Comparison of ENCODE assay signal across 18 cellular contexts in genomic region chr10:15484128-15484527, GRCh38.
DNase-seq lines count a peak whose midpoint lies in the region; ATAC-seq and TF ChIP-seq lines count a peak whose summit lies in the region.
"Had no signal": no experiment of that assay in that cellular context is flagged by ENCODE, and none has a peak within 500 bp of the region (broad histone marks: within the 10 kb centered on the region; RNA-seq: fewer than 3 reads in every experiment).

No MANE protein-coding gene starts in this region.

- H2BK5ac ChIP-seq in trophoblast cell (ENCODE audit: low read depth, low read length, poor library complexity) = no peak overlapping the region

- DNase-seq in trophoblast cell = no peak
- DNase-seq in stimulated activated effector memory CD8-positive, alpha-beta T cell treated with anti-CD3 and anti-CD28 coated beads, Interleukin-12 subunit alpha, Interleukin-12 subunit beta, amount 100 ng/mL, for 72 hours (ENCODE audit: low spot score in 2 of 2) = no peak
- no peak for DNase-seq in NCI-H1092 treated with DMSO at 0.1 percent for 48 hours (lab: John Stamatoyannopoulos, UW)
- DNase-seq in erythroblast (lab: John Stamatoyannopoulos, UW) = no peak
- no peak for DNase-seq in inferior parietal cortex (ENCODE audit: extremely low spot score)
- DNase-seq: ACHN; Calu3; CD4-positive, alpha-beta T cell; DMS79 treated with DMSO at 0.1 percent for 48 hours; GF-D8; GOT3; H7 had no signal

- WGBS in mesodermal cell (ENCODE audit: insufficient coverage in 2 of 2), 2 experiments = 100% methylated on average over 1 of the region's 3 CpGs
- no CpG with 5 or more reads among the region's 3 CpGs for WGBS in trophoblast cell (ENCODE audit: extremely low coverage, insufficient coverage, insufficient read length)

- CTCF ChIA-PET in HEK293 (lab: Yijun Ruan, JAX) = interaction anchor here (0.6 to 0.9 kb wide), 2 partner anchors 40 to 45 kb away, joined by 3 to 4 read pairs; no protein-coding TSS in a partner anchor

- H3K18ac ChIP-seq in trophoblast cell (ENCODE audit: low read length) = no peak overlapping the region

- no peak for TF ChIP-seq POLR2A in erythroblast (IDR thresholded peaks at IDR 0.05; ENCODE audit: low read length)

- H3K79me2 ChIP-seq in trophoblast cell (ENCODE audit: control insufficient read depth, insufficient read depth, low read length, poor library complexity) = no peaks in the 10 kb centered on the region

- no peak overlapping the region for H4K8ac ChIP-seq in trophoblast cell (ENCODE audit: low read depth, low read length)

- no peak overlapping the region for H3K27ac Mint-ChIP-seq in stimulated activated effector memory CD8-positive, alpha-beta T cell treated with anti-CD3 and anti-CD28 coated beads, Interleukin-12 subunit alpha, Interleukin-12 subunit beta, amount 100 ng/mL, for 72 hours
- H3K27ac Mint-ChIP-seq: CD4-positive, alpha-beta T cell; IgD-negative memory B cell had no signal

- no peak overlapping the region for H2BK120ac ChIP-seq in trophoblast cell (ENCODE audit: insufficient read depth, low read length, poor library complexity)

- H3K4me1 Mint-ChIP-seq in stimulated activated effector memory CD8-positive, alpha-beta T cell treated with anti-CD3 and anti-CD28 coated beads, Interleukin-12 subunit alpha, Interleukin-12 subunit beta, amount 100 ng/mL, for 72 hours = no peaks in the 10 kb centered on the region
- H3K4me1 Mint-ChIP-seq: IgD-negative memory B cell had no signal

- H3K9me3 ChIP-seq in HEK293 (ENCODE audit: control insufficient read depth, insufficient read depth, low read depth, low read length) (no peaks in the 10 kb centered on the region), mesodermal cell (ENCODE audit: control insufficient read depth, low read length) (no peaks in the 10 kb centered on the region), trophoblast cell (ENCODE audit: insufficient read depth, low read depth, low read length) (no peaks in the 10 kb centered on the region)
- H3K9me3 ChIP-seq: BE2C had no signal

- no peak overlapping the region for H3K4me3 ChIP-seq in HEK293 (ENCODE audit: low read depth, low read length)
- H3K4me3 ChIP-seq in mesodermal cell (ENCODE audit: extremely low read depth, insufficient read depth, low read length, poor library complexity, severe bottlenecking) = no peak overlapping the region
- no peak overlapping the region for H3K4me3 ChIP-seq in trophoblast cell (ENCODE audit: low read depth, low read length)

- H3K4me3 Mint-ChIP-seq in stimulated activated effector memory CD8-positive, alpha-beta T cell treated with anti-CD3 and anti-CD28 coated beads, Interleukin-12 subunit alpha, Interleukin-12 subunit beta, amount 100 ng/mL, for 72 hours = no peak overlapping the region
- H3K4me3 Mint-ChIP-seq: CD4-positive, alpha-beta T cell had no signal

- H3K36me3 ChIP-seq in HEK293 (ENCODE audit: control insufficient read depth in 2 of 2, insufficient read depth in 1 of 2, low read length in 2 of 2) = no peaks in the 10 kb centered on the region
- no peaks in the 10 kb centered on the region for H3K36me3 ChIP-seq in mesodermal cell (ENCODE audit: control insufficient read depth, insufficient read depth, low read length)
- H3K36me3 ChIP-seq in trophoblast cell (ENCODE audit: control insufficient read depth in 1 of 2, insufficient read depth in 2 of 2, low read length in 2 of 2) = no peaks in the 10 kb centered on the region
- H3K36me3 ChIP-seq: BE2C had no signal

- H3K9me3 Mint-ChIP-seq in stimulated activated effector memory CD8-positive, alpha-beta T cell treated with anti-CD3 and anti-CD28 coated beads, Interleukin-12 subunit alpha, Interleukin-12 subunit beta, amount 100 ng/mL, for 72 hours = peaks cover 2% of the 10 kb centered on the region
- H3K9me3 Mint-ChIP-seq: CD4-positive, alpha-beta T cell had no signal

- POLR2A ChIA-PET in HEK293 (lab: Yijun Ruan, JAX) = interaction anchor here (0.5 kb wide), 1 partner anchor 108 kb away, joined by 8 read pairs; no protein-coding TSS in a partner anchor

- H4K12ac ChIP-seq in trophoblast cell (ENCODE audit: low read depth, low read length) = no peak overlapping the region

- H3K14ac ChIP-seq in trophoblast cell (ENCODE audit: low read length) = no peak overlapping the region

- no peak overlapping the region for H3K4me2 ChIP-seq in trophoblast cell (ENCODE audit: low read length)

- no peak overlapping the region for H2BK12ac ChIP-seq in trophoblast cell (ENCODE audit: low read length)

- no peak overlapping the region for H2AK5ac ChIP-seq in trophoblast cell (ENCODE audit: low read length)

- no peaks in the 10 kb centered on the region for H3K79me1 ChIP-seq in trophoblast cell (ENCODE audit: low read length)

- H3K27me3 ChIP-seq in trophoblast cell (ENCODE audit: insufficient read depth, low read length) = no peaks in the 10 kb centered on the region
- H3K27me3 ChIP-seq: BE2C had no signal

- no peaks in the 10 kb centered on the region for H3K36me3 Mint-ChIP-seq in stimulated activated effector memory CD8-positive, alpha-beta T cell treated with anti-CD3 and anti-CD28 coated beads, Interleukin-12 subunit alpha, Interleukin-12 subunit beta, amount 100 ng/mL, for 72 hours

- no peak overlapping the region for H3K23ac ChIP-seq in trophoblast cell (ENCODE audit: low read length)

- no peak overlapping the region for H2AFZ ChIP-seq in trophoblast cell (ENCODE audit: insufficient read depth, low read length, poor library complexity)

- H3K4ac ChIP-seq in trophoblast cell (ENCODE audit: low read depth, low read length) = no peak overlapping the region

- H3K27ac ChIP-seq in HEK293 (ENCODE audit: extremely low read depth, low read depth, low read length) = no peak overlapping the region
- H3K27ac ChIP-seq in mesodermal cell (ENCODE audit: low read depth, low read length, severe bottlenecking) = peak overlapping the region; percentile 60
- H3K27ac ChIP-seq in trophoblast cell (ENCODE audit: low read depth, low read length) = peak overlapping the region; percentile 3
- H3K27ac ChIP-seq: C4-2B had no signal

- no peak for ATAC-seq in stimulated activated effector memory CD8-positive, alpha-beta T cell treated with anti-CD3 and anti-CD28 coated beads, Interleukin-12 subunit alpha, Interleukin-12 subunit beta, amount 100 ng/mL, for 72 hours
- ATAC-seq: HCT116 had no signal

- H4K91ac ChIP-seq in trophoblast cell (ENCODE audit: low read depth, low read length) = peak overlapping the region; percentile 28

- H3K9ac ChIP-seq in trophoblast cell (ENCODE audit: low read length) = no peak overlapping the region

- no peak for TF ChIP-seq CTCF in HEK293 (tag by site-specific recombination; IDR thresholded peaks at IDR 0.05)

- H3K4me1 ChIP-seq in HEK293 (ENCODE audit: control insufficient read depth, insufficient read depth, low read length) = peaks cover 17% of the 10 kb centered on the region
- peaks cover 16% of the 10 kb centered on the region for H3K4me1 ChIP-seq in mesodermal cell (ENCODE audit: control insufficient read depth, insufficient read depth, low read length, poor library complexity, severe bottlenecking)
- peaks cover 3% of the 10 kb centered on the region in 2 experiments for H3K4me1 ChIP-seq in trophoblast cell (ENCODE audit: control insufficient read depth in 1 of 2, insufficient read depth in 2 of 2, low read length in 2 of 2)

TF ChIP-seq in HEK293, 187 proteins besides CTCF, POLR2A, EP300 and RAD21:
- TF ChIP-seq, protein P1, sequence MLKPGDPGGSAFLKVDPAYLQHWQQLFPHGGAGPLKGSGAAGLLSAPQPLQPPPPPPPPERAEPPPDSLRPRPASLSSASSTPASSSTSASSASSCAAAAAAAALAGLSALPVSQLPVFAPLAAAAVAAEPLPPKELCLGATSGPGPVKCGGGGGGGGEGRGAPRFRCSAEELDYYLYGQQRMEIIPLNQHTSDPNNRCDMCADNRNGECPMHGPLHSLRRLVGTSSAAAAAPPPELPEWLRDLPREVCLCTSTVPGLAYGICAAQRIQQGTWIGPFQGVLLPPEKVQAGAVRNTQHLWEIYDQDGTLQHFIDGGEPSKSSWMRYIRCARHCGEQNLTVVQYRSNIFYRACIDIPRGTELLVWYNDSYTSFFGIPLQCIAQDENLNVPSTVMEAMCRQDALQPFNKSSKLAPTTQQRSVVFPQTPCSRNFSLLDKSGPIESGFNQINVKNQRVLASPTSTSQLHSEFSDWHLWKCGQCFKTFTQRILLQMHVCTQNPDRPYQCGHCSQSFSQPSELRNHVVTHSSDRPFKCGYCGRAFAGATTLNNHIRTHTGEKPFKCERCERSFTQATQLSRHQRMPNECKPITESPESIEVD (tag by site-specific recombination; IDR thresholded peaks at IDR 0.05) = no peak
- no peak for TF ChIP-seq ZNF830 (tag by site-specific recombination; IDR thresholded peaks at IDR 0.05; ENCODE audit: low read depth)
- TF ChIP-seq, protein P2, sequence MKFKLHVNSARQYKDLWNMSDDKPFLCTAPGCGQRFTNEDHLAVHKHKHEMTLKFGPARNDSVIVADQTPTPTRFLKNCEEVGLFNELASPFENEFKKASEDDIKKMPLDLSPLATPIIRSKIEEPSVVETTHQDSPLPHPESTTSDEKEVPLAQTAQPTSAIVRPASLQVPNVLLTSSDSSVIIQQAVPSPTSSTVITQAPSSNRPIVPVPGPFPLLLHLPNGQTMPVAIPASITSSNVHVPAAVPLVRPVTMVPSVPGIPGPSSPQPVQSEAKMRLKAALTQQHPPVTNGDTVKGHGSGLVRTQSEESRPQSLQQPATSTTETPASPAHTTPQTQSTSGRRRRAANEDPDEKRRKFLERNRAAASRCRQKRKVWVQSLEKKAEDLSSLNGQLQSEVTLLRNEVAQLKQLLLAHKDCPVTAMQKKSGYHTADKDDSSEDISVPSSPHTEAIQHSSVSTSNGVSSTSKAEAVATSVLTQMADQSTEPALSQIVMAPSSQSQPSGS (tag by site-specific recombination; IDR thresholded peaks at IDR 0.05; ENCODE audit: low read depth) = peak; percentile 77
- peak; percentile 47; the same call in 1 of the 2 replicates for TF ChIP-seq ZNF629 (tag by site-specific recombination; IDR thresholded peaks at IDR 0.05)
